In the genomic region with DNA sequence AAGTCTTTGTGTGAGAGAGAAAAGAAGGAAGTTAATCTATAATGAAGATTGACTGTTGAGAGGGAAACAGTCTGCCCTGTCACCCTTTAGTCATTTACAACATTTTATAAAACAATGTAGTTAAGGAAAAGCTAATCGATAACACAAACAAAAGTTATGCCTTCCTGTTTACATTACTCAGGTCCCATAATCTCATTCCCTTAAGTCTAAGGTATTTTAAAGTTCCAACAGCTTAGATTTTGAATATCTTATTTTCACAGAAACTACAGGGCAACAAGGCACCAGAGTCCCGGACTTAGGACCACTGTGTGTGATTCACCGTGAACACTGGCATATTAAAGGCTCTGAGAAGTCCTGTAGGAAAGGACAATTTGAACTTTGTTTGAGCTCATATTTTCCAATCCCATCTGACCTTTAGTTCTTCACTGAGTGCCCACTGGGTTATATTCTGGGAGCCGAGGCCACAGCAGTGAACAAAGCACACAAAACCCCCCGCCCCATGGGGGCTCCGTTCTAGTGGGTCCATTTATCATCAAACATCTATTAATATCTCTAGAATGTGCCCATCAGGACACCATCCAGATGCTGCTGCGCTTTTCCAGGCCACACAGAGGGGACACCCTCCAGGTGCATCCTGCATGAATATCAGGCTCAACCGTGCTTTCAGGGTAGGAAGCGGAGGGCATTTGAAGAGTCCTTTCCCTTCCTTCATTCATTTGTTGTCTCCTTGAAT, we compare ENCODE assay signal across 1 cellular context.
TF ChIP-seq lines count a peak whose summit lies in the region.

No MANE protein-coding gene starts in this region.

TF ChIP-seq in HCT116, 20 proteins besides CTCF, POLR2A, EP300 and RAD21:
- TF ChIP-seq JUND (IDR thresholded peaks at IDR 0.05) (peak; percentile 10; the same call in 1 of the 2 replicates), FOSL1 (IDR thresholded peaks at IDR 0.05; ENCODE audit: low read depth) (0 out of 2 replicates have a peak, but pooled peaks have one; percentile 19)
